14 cellular contexts compared by ENCODE assay signal in genomic region chr14:21988413-21988812, GRCh38.
DNase-seq lines count a peak whose midpoint lies in the region; ATAC-seq and TF ChIP-seq lines count a peak whose summit lies in the region.
"Had no signal": no experiment of that assay in that cellular context is flagged by ENCODE, and none has a peak within 500 bp of the region (broad histone marks: within the 10 kb centered on the region; RNA-seq: fewer than 3 reads in every experiment).

No MANE protein-coding gene starts in this region.

- no peaks in the 10 kb centered on the region for H3F3A ChIP-seq in neural progenitor cell (ENCODE audit: low read depth)

- TF ChIP-seq CTCF in neural progenitor cell (IDR thresholded peaks at IDR 0.05) = no peak
- TF ChIP-seq CTCF in heart left ventricle (IDR thresholded peaks at IDR 0.05) = no peak

- H2AFZ ChIP-seq in neural progenitor cell (replicated peaks) = peak overlapping the region; percentile 4

- CTCF ChIA-PET in T-cell (lab: Charles Lee) = interaction anchor here (0.6 to 4.1 kb wide), 5 partner anchors 8 to 70 kb away, joined by 3 to 19 read pairs (median 12); no protein-coding TSS in a partner anchor

- H3K4me3 Mint-ChIP-seq in activated T-cell treated with anti-CD3 and anti-CD28 coated beads, Interleukin-2, amount 50 U/mL, for 4 hours = peak overlapping the region; percentile 56
- peak overlapping the region in 1 of 3 donors; percentile 13 for H3K4me3 Mint-ChIP-seq in T-cell
- peak overlapping the region; percentile 66 for H3K4me3 Mint-ChIP-seq in activated T-helper 1 cell treated with anti-CD3 and anti-CD28 coated beads, Interleukin-12 subunit alpha, Interleukin-12 subunit beta, Interleukin-2, Interleukin-4 antibody, amounts not matched to agents 30 ng/mL and 10 ng/mL and 1 ng/mL, durations not matched to agents 14 hours and 24 hours and 36 hours
- H3K4me3 Mint-ChIP-seq in neural progenitor cell = no peak overlapping the region

- H3K9me3 Mint-ChIP-seq in activated T-cell treated with anti-CD3 and anti-CD28 coated beads, Interleukin-2, amount 50 U/mL, for 4 hours = no peaks in the 10 kb centered on the region
- H3K9me3 Mint-ChIP-seq in T-cell = no peaks in the 10 kb centered on the region
- H3K9me3 Mint-ChIP-seq in activated T-helper 1 cell treated with anti-CD3 and anti-CD28 coated beads, Interleukin-12 subunit alpha, Interleukin-12 subunit beta, Interleukin-2, Interleukin-4 antibody, amounts not matched to agents 30 ng/mL and 10 ng/mL and 1 ng/mL, durations not matched to agents 14 hours and 24 hours and 36 hours = no peaks in the 10 kb centered on the region
- no peaks in the 10 kb centered on the region for H3K9me3 Mint-ChIP-seq in neural progenitor cell

- H3K27me3 Mint-ChIP-seq in activated T-cell treated with anti-CD3 and anti-CD28 coated beads, Interleukin-2, amount 50 U/mL, for 4 hours (ENCODE audit: low read depth) = peaks cover 9% of the 10 kb centered on the region
- peaks cover 0 to 3% of the 10 kb centered on the region in 2 donors for H3K27me3 Mint-ChIP-seq in T-cell
- peaks cover 15% of the 10 kb centered on the region for H3K27me3 Mint-ChIP-seq in activated T-helper 1 cell treated with anti-CD3 and anti-CD28 coated beads, Interleukin-12 subunit alpha, Interleukin-12 subunit beta, Interleukin-2, Interleukin-4 antibody, amounts not matched to agents 30 ng/mL and 10 ng/mL and 1 ng/mL, durations not matched to agents 14 hours and 24 hours and 36 hours (ENCODE audit: insufficient read depth)
- no peaks in the 10 kb centered on the region for H3K27me3 Mint-ChIP-seq in neural progenitor cell (ENCODE audit: insufficient read depth, low read depth)

- H3K27ac ChIP-seq in neural progenitor cell = no peak overlapping the region
- H3K27ac ChIP-seq in heart left ventricle = no peak overlapping the region
- H3K27ac ChIP-seq: HL-60 had no signal

- no peak overlapping the region for H3K9ac ChIP-seq in neural progenitor cell

- peaks cover 15% of the 10 kb centered on the region for H3K4me1 Mint-ChIP-seq in activated T-cell treated with anti-CD3 and anti-CD28 coated beads, Interleukin-2, amount 50 U/mL, for 4 hours (ENCODE audit: low read depth)
- H3K4me1 Mint-ChIP-seq in T-cell (peaks cover 5 to 21% (median 6%) of the 10 kb centered on the region in 3 donors), neural progenitor cell (no peaks in the 10 kb centered on the region)
- H3K4me1 Mint-ChIP-seq in activated T-helper 1 cell treated with anti-CD3 and anti-CD28 coated beads, Interleukin-12 subunit alpha, Interleukin-12 subunit beta, Interleukin-2, Interleukin-4 antibody, amounts not matched to agents 30 ng/mL and 10 ng/mL and 1 ng/mL, durations not matched to agents 14 hours and 24 hours and 36 hours (ENCODE audit: low read depth) = peaks cover 24% of the 10 kb centered on the region

- peak overlapping the region; percentile 55 to 66 for H3K27ac Mint-ChIP-seq in T-cell
- H3K27ac Mint-ChIP-seq in activated T-helper 1 cell treated with anti-CD3 and anti-CD28 coated beads, Interleukin-12 subunit alpha, Interleukin-12 subunit beta, Interleukin-2, Interleukin-4 antibody, amounts not matched to agents 30 ng/mL and 10 ng/mL and 1 ng/mL, durations not matched to agents 14 hours and 24 hours and 36 hours = peak overlapping the region; percentile 86
- H3K27ac Mint-ChIP-seq in neural progenitor cell = no peak overlapping the region

- intact Hi-C loops in activated T-helper 1 cell treated with anti-CD3 and anti-CD28 coated beads, Interleukin-12 subunit alpha, Interleukin-12 subunit beta, Interleukin-2, Interleukin-4 antibody, amounts not matched to agents 30 ng/mL and 10 ng/mL and 1 ng/mL, durations not matched to agents 14 hours and 24 hours and 36 hours (cut with micrococcal nuclease) = loop anchor here (2.0 kb wide), 1 partner anchor 568 kb away; no protein-coding TSS in a partner anchor
- intact Hi-C loops in heart left ventricle (cut with DNase I) = no loop called here

- no peak for DNase-seq in activated T-cell treated with anti-CD3 and anti-CD28 coated beads, Interleukin-2, amount 50 U/mL, for 4 hours
- no peak for DNase-seq in activated T-cell treated with anti-CD3 and anti-CD28 coated beads for 4 hours
- no peak for DNase-seq in T-cell
- no peak for DNase-seq in activated T-helper 1 cell treated with anti-CD3 and anti-CD28 coated beads, Interleukin-12 subunit alpha, Interleukin-12 subunit beta, Interleukin-2, Interleukin-4 antibody, amounts not matched to agents 30 ng/mL and 10 ng/mL and 1 ng/mL, durations not matched to agents 14 hours and 24 hours and 36 hours (ENCODE audit: low spot score)
- DNase-seq in neural progenitor cell (ENCODE audit: low spot score) = no peak
- DNase-seq in heart left ventricle = no peak
- DNase-seq: DMS 273 treated with DMSO at 0.1 percent for 48 hours, GOT3, NCI-H1417 treated with DMSO at 0.1 percent for 48 hours, NCI-H2029 treated with DMSO at 0.1 percent for 48 hours, NCI-H524 had no signal

- H3K4me2 ChIP-seq in neural progenitor cell = no peak overlapping the region

- peak; percentile 57 to 64 for ATAC-seq in activated T-cell treated with anti-CD3 and anti-CD28 coated beads, Interleukin-2, amount 50 U/mL, for 4 hours
- ATAC-seq in T-cell (replicated peaks in 1 of 4) (no peak), heart left ventricle (no peak), GM21447 (IDR thresholded peaks at IDR 0.05; ENCODE audit: unreplicated experiment) (no peak)

- H4K20me1 ChIP-seq in neural progenitor cell (ENCODE audit: low read depth) = no peaks in the 10 kb centered on the region

- H3K27me3 ChIP-seq in neural progenitor cell (peaks cover 16% of the 10 kb centered on the region), heart left ventricle (peaks cover 0 to 11% (median 0%) of the 10 kb centered on the region in 9 donors)
- H3K27me3 ChIP-seq: BE2C had no signal

- H3K4me3 ChIP-seq in neural progenitor cell (no peak overlapping the region), heart left ventricle (no peak overlapping the region)

- H3K36me3 ChIP-seq in neural progenitor cell (no peaks in the 10 kb centered on the region), heart left ventricle (no peaks in the 10 kb centered on the region)
- H3K36me3 ChIP-seq: BE2C had no signal

- H3K4me1 ChIP-seq in neural progenitor cell (no peaks in the 10 kb centered on the region), heart left ventricle (no peaks in the 10 kb centered on the region)
- H3K4me1 ChIP-seq: BE2C had no signal

- POLR2A ChIA-PET in T-cell (lab: Charles Lee) = interaction anchor here in 1 of 2 donors (1.0 kb wide), 1 partner anchor 14 kb away, joined by 3 read pairs; no protein-coding TSS in a partner anchor

- no peaks in the 10 kb centered on the region for H3K79me2 ChIP-seq in neural progenitor cell (ENCODE audit: low read depth)

- no peaks in the 10 kb centered on the region for H3K36me3 Mint-ChIP-seq in activated T-cell treated with anti-CD3 and anti-CD28 coated beads, Interleukin-2, amount 50 U/mL, for 4 hours (ENCODE audit: insufficient read depth)
- H3K36me3 Mint-ChIP-seq in T-cell (no peaks in the 10 kb centered on the region), neural progenitor cell (no peaks in the 10 kb centered on the region)
- H3K36me3 Mint-ChIP-seq in activated T-helper 1 cell treated with anti-CD3 and anti-CD28 coated beads, Interleukin-12 subunit alpha, Interleukin-12 subunit beta, Interleukin-2, Interleukin-4 antibody, amounts not matched to agents 30 ng/mL and 10 ng/mL and 1 ng/mL, durations not matched to agents 14 hours and 24 hours and 36 hours (ENCODE audit: low read depth) = no peaks in the 10 kb centered on the region

- WGBS in heart left ventricle, 4 donors = 79 to 90% (median 83%) methylated on average over 1 of the region's 1 CpG

- H3K9me3 ChIP-seq in neural progenitor cell (ENCODE audit: low read depth) (no peaks in the 10 kb centered on the region), heart left ventricle (no peaks in the 10 kb centered on the region)
- H3K9me3 ChIP-seq: BE2C had no signal

- TF ChIP-seq POLR2A in heart left ventricle (IDR thresholded peaks at IDR 0.05) = no peak

Comparison
In these comparisons a context has a peak if more than half of its experiments do, and no peak if none do; other contexts are left out.
1. ATAC-seq: peak in activated T-cell treated with anti-CD3 and anti-CD28 coated beads, Interleukin-2, amount 50 U/mL, for 4 hours (2 of 2); none in T-cell (0 of 4), heart left ventricle (0 of 4) and GM21447 (single experiment).